ENCODE assay signal across 11 cellular contexts in the genomic region with DNA sequence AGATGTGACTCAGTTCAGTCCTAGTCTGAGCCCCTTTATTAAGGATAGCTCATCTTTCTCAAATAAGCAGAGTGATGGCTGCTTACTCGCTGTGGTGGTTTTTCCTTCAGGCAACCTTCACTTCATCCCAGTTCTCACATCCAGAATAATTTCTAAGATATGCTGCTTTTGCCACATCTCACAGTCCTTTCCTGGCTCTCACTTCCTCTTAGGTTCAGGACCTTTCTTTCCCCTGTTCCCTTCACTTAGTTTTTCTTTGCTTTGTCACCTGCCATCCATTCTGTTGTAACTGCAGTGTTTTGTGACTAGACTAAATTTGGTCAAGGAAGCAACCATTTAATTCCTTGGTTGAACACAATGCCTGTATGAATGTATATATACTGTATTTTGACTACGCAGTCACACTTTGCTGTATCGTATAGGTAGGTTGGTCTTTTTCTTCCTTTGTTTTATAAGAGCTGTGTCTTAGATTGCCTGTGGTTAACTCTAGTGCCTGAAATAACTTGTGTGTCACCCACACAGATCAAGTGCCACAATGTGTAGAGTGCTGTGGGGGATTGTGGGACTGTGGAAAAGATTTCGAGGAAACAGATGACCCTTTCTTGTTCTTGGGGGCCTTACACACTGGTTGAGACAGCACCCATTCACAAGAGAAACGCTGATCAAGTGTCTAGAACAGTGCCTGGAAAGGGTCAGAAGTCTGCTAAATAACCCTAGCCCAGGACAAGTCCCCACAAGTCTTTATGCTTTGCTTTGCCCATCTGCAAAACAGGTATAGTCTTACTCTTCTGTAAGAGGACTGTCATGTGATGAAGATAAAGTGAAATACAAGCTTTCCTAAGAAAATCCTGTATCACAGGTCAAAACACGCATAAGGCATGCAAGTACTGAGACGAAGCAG. TPM values are rescaled to one million over a fixed set of nuclear protein-coding genes. Genes with fewer than 3 reads are reported as not detected.
DNase-seq lines count a peak whose midpoint lies in the region; ATAC-seq and TF ChIP-seq lines count a peak whose summit lies in the region.
"Had no signal": no experiment of that assay in that cellular context is flagged by ENCODE, and none has a peak within 500 bp of the region (broad histone marks: within the 10 kb centered on the region; RNA-seq: fewer than 3 reads in every experiment).

No MANE protein-coding gene starts in this region.

- TF ChIP-seq CTCF in HEK293 (tag by site-specific recombination; IDR thresholded peaks at IDR 0.05): no peak
- no peak for TF ChIP-seq CTCF in GM13976 (IDR thresholded peaks at IDR 0.05; ENCODE audit: borderline replicate concordance, control extremely low read depth, extremely low read depth, insufficient read depth, missing control alignments)

- WGBS in mesodermal cell (ENCODE audit: insufficient coverage in 2 of 2), 2 experiments: 98 to 100% methylated on average over 3 to 5 of the region's 7 CpGs

- POLR2A ChIA-PET in HEK293 (lab: Yijun Ruan, JAX): interaction anchor here (0.9 to 1.4 kb wide), 2 partner anchors 10 to 56 kb away, joined by 3 to 6 read pairs; partner anchors contain the start of gene ZKSCAN5

- DNase-seq in activated naive CD4-positive, alpha-beta T cell treated with anti-CD3 and anti-CD28 coated beads, Interleukin-2, amount 50 U/mL, for 72 hours (ENCODE audit: low spot score in 2 of 2): no peak
- DNase-seq in NCI-H2196 (lab: John Stamatoyannopoulos, UW; ENCODE audit: unreplicated experiment): no peak
- no peak for DNase-seq in DMS114 treated with DMSO at 0.1 percent for 48 hours (lab: John Stamatoyannopoulos, UW; ENCODE audit: unreplicated experiment)
- no peak for DNase-seq in GM13976 (ENCODE audit: low spot score)
- no peak for DNase-seq in head of caudate nucleus
- DNase-seq: effector CD8-positive, alpha-beta T cell; NCI-H146; SHP77 treated with DMSO at 0.1 percent for 48 hours had no signal

- H3K27me3 ChIP-seq in ACC112 (ENCODE audit: insufficient read depth, low read length): no peaks in the 10 kb centered on the region

- H3K36me3 ChIP-seq in ACC112 (ENCODE audit: insufficient read depth, low read length) (peaks cover 41% of the 10 kb centered on the region), HEK293 (ENCODE audit: control insufficient read depth in 2 of 2, insufficient read depth in 1 of 2, low read length in 2 of 2) (peaks cover 55 to 68% of the 10 kb centered on the region in 2 experiments), mesodermal cell (ENCODE audit: control insufficient read depth, insufficient read depth, low read length) (peaks cover 62% of the 10 kb centered on the region)

- peak overlapping the region; percentile 96; the same call in 1 of the 2 replicates for H3K4me3 ChIP-seq in ACC112 (ENCODE audit: low read depth, low read length)
- H3K4me3 ChIP-seq in HEK293 (ENCODE audit: low read depth, low read length): no peak overlapping the region
- no peak overlapping the region for H3K4me3 ChIP-seq in mesodermal cell (ENCODE audit: extremely low read depth, insufficient read depth, low read length, poor library complexity, severe bottlenecking)

- intact Hi-C loops in head of caudate nucleus (cut with DNase I): no loop called here

- CTCF ChIA-PET in HEK293 (lab: Yijun Ruan, JAX): interaction anchor here (0.7 kb wide), 1 partner anchor 16 kb away, joined by 3 read pairs; no protein-coding TSS in a partner anchor

- peaks cover 76% of the 10 kb centered on the region for H3K79me2 ChIP-seq in ACC112 (ENCODE audit: control insufficient read depth, insufficient read depth, low read length, unreplicated experiment)

- no peak overlapping the region for H2AFZ ChIP-seq in ACC112 (ENCODE audit: low read length, unreplicated experiment)

- no peak for ATAC-seq in activated naive CD4-positive, alpha-beta T cell treated with anti-CD3 and anti-CD28 coated beads, Interleukin-2, amount 50 U/mL, for 72 hours

- in situ Hi-C loops in GM13976 (cut with MboI; ENCODE audit: low sequenced_read_pairs, unreplicated experiment): no loop called here

- H3K4me1 ChIP-seq in ACC112 (ENCODE audit: control insufficient read depth, insufficient read depth, low read length, unreplicated experiment): peaks cover 51% of the 10 kb centered on the region
- H3K4me1 ChIP-seq in HEK293 (ENCODE audit: control insufficient read depth, insufficient read depth, low read length): peaks cover 7% of the 10 kb centered on the region
- peaks cover 45% of the 10 kb centered on the region for H3K4me1 ChIP-seq in mesodermal cell (ENCODE audit: control insufficient read depth, insufficient read depth, low read length, poor library complexity, severe bottlenecking)

- peak overlapping the region; percentile 8 to 97 for H3K27ac Mint-ChIP-seq in activated naive CD4-positive, alpha-beta T cell treated with anti-CD3 and anti-CD28 coated beads, Interleukin-2, amount 50 U/mL, for 72 hours

- peaks cover 49 to 58% of the 10 kb centered on the region in 2 donors for H3K36me3 Mint-ChIP-seq in activated naive CD4-positive, alpha-beta T cell treated with anti-CD3 and anti-CD28 coated beads, Interleukin-2, amount 50 U/mL, for 72 hours

- H3K9me3 ChIP-seq in HEK293 (ENCODE audit: control insufficient read depth, insufficient read depth, low read depth, low read length) (no peaks in the 10 kb centered on the region), mesodermal cell (ENCODE audit: control insufficient read depth, low read length) (no peaks in the 10 kb centered on the region)

- H3K27ac ChIP-seq in ACC112 (ENCODE audit: low read depth, low read length) (peak overlapping the region; percentile 89), HEK293 (ENCODE audit: extremely low read depth, low read depth, low read length) (no peak overlapping the region), mesodermal cell (ENCODE audit: low read depth, low read length, severe bottlenecking) (peak overlapping the region; percentile 98)

- H3K9me3 Mint-ChIP-seq in activated naive CD4-positive, alpha-beta T cell treated with anti-CD3 and anti-CD28 coated beads, Interleukin-2, amount 50 U/mL, for 72 hours: no peaks in the 10 kb centered on the region

TF ChIP-seq in HEK293, 187 proteins besides CTCF, POLR2A, EP300 and RAD21:
- no peak for TF ChIP-seq HOXC10 (CRISPR knock-in tag; IDR thresholded peaks at IDR 0.05)
- TF ChIP-seq PRDM1 (tag by site-specific recombination; IDR thresholded peaks at IDR 0.05): peak; percentile 67

RNA-seq across cellular contexts. Expression of gene ZNF655, which starts 2.6 kb away (rescaled TPM):
- total RNA-seq in activated naive CD4-positive, alpha-beta T cell treated with anti-CD3 and anti-CD28 coated beads, Interleukin-2, amount 50 U/mL, for 72 hours: 10 to 100 TPM; 50.8 to 66.7 TPM
- 45.9 TPM for polyA plus RNA-seq in mesodermal cell (2013, experiment 1 of 2)
- polyA plus RNA-seq in mesodermal cell (2013, experiment 2 of 2): 47.1 TPM

RNA-seq across cellular contexts. Expression of gene FAM200A, which starts 9.2 kb away (rescaled TPM):
- total RNA-seq in activated naive CD4-positive, alpha-beta T cell treated with anti-CD3 and anti-CD28 coated beads, Interleukin-2, amount 50 U/mL, for 72 hours: 1 to 10 TPM; 2.2 to 5.4 TPM
- polyA plus RNA-seq in mesodermal cell (2013, experiment 1 of 2): 9.9 TPM
- polyA plus RNA-seq in mesodermal cell (2013, experiment 2 of 2): 11.7 TPM

RNA-seq across cellular contexts. Expression of gene TMEM225B, which starts 37.0 kb away (rescaled TPM):
- 1 to 10 TPM in 1 of 2 donors, under 1 TPM in 1; 0.76 to 4.1 TPM for total RNA-seq in activated naive CD4-positive, alpha-beta T cell treated with anti-CD3 and anti-CD28 coated beads, Interleukin-2, amount 50 U/mL, for 72 hours
- polyA plus RNA-seq in mesodermal cell (2013, experiment 1 of 2): 1.5 TPM
- 1.4 TPM for polyA plus RNA-seq in mesodermal cell (2013, experiment 2 of 2)

RNA-seq across cellular contexts. Expression of gene ZSCAN25, which starts 55.7 kb away (rescaled TPM):
- 10 to 100 TPM; 30.7 to 31.8 TPM for total RNA-seq in activated naive CD4-positive, alpha-beta T cell treated with anti-CD3 and anti-CD28 coated beads, Interleukin-2, amount 50 U/mL, for 72 hours
- polyA plus RNA-seq in mesodermal cell (2013, experiment 1 of 2): 7.3 TPM
- polyA plus RNA-seq in mesodermal cell (2013, experiment 2 of 2): 7.6 TPM

RNA-seq across cellular contexts. Expression of gene ZKSCAN5, which starts 56.6 kb away (rescaled TPM):
- 10 to 100 TPM in 1 of 2 donors, 1 to 10 TPM in 1; 9.6 to 14.0 TPM for total RNA-seq in activated naive CD4-positive, alpha-beta T cell treated with anti-CD3 and anti-CD28 coated beads, Interleukin-2, amount 50 U/mL, for 72 hours
- 15.0 TPM for polyA plus RNA-seq in mesodermal cell (2013, experiment 1 of 2)
- 15.1 TPM for polyA plus RNA-seq in mesodermal cell (2013, experiment 2 of 2)
